8 cellular contexts compared by ENCODE assay signal in the genomic region with DNA sequence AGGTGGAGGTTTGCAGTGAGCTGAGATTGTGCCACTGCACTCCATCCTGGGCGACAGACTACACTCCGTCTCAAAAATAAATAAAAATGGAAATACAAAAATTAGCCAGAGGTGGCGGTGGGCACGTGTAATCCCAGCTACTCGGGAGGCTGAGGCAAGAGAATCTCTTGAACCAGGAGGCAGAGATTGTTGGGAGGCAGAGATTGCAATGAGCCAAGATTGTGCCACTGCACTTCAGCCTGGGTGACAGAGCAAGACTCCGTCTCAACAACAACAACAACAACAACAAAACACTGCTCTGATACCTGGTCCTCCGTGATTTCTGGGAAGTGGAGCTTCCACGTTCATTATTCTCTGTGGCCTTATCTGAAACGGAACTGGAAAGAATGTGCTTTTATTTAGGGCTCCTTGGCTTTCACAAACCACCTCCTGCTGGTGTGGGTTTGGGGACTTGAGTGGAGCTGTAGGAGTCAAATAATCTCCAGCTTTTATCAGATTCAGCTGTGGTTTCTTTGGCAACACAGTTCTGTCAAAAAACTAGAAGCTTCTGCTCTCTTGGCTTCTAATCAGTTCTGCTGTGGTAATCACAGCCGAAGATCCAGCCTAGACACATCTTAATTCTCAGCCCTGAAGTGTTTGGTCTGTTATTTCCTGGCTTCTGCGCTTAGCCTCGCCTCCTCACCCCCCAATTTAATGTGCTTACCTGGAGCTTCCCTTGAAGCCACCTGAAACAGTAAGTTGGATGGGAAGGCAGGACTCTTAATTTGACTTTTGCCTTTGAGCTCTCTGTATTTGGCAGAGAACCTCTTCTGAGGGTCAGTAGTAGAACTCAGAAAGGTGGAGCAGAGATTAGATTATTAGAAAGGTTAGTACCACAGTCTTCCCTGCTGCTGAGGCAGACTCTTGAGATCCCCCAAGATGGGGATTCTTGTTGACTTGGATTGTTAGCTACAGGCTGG. TPM values are rescaled to one million over a fixed set of nuclear protein-coding genes. Genes with fewer than 3 reads are reported as not detected.
DNase-seq lines count a peak whose midpoint lies in the region; ATAC-seq and TF ChIP-seq lines count a peak whose summit lies in the region.

No MANE protein-coding gene starts in this region.

- intact Hi-C loops in uterus (cut with DNase I; ENCODE audit: low total_unique reads): no loop called here

- H3K36me3 ChIP-seq in uterus: no peaks in the 10 kb centered on the region

- peak overlapping the region; percentile 31 to 47 for H3K27ac ChIP-seq in uterus

- H3K9me3 ChIP-seq in uterus: no peaks in the 10 kb centered on the region

- no peak for DNase-seq in activated naive CD4-positive, alpha-beta T cell treated with anti-CD3 and anti-CD28 coated beads, Interleukin-2, amount 50 U/mL, for 16 hours
- DNase-seq in activated naive CD8-positive, alpha-beta T cell treated with anti-CD3 and anti-CD28 coated beads, Interleukin-2, amount 10 ng/mL, durations not matched to agents 7 days and 5 days: no peak
- DNase-seq in memory B cell (ENCODE audit: low spot score in 2 of 2): no peak
- DNase-seq in uterus: no peak
- DNase-seq in NCI-H446 (lab: John Stamatoyannopoulos, UW): no peak

- no peak for TF ChIP-seq CTCF in uterus (IDR thresholded peaks at IDR 0.05)

- H3K4me3 ChIP-seq in uterus: no peak overlapping the region

- H3K27me3 ChIP-seq in uterus: no peaks in the 10 kb centered on the region

- H3K4me3 Mint-ChIP-seq in activated naive CD4-positive, alpha-beta T cell treated with anti-CD3 and anti-CD28 coated beads, Interleukin-2, amount 50 U/mL, for 24 hours: peak overlapping the region; percentile 49
- H3K4me3 Mint-ChIP-seq in activated naive CD8-positive, alpha-beta T cell treated with anti-CD3 and anti-CD28 coated beads, Interleukin-2, amount 10 ng/mL, durations not matched to agents 7 days and 5 days: peak overlapping the region; percentile 6
- H3K4me3 Mint-ChIP-seq in memory B cell: no peak overlapping the region

- peaks cover 56% of the 10 kb centered on the region for H3K4me1 Mint-ChIP-seq in activated naive CD4-positive, alpha-beta T cell treated with anti-CD3 and anti-CD28 coated beads, Interleukin-2, amount 50 U/mL, for 24 hours
- peaks cover 36% of the 10 kb centered on the region for H3K4me1 Mint-ChIP-seq in activated naive CD8-positive, alpha-beta T cell treated with anti-CD3 and anti-CD28 coated beads, Interleukin-2, amount 10 ng/mL, durations not matched to agents 7 days and 5 days
- peaks cover 35% of the 10 kb centered on the region for H3K4me1 Mint-ChIP-seq in memory B cell

- TF ChIP-seq POLR2A in uterus (IDR thresholded peaks at IDR 0.05): no peak

- peak overlapping the region; percentile 90 for H3K27ac Mint-ChIP-seq in activated naive CD4-positive, alpha-beta T cell treated with anti-CD3 and anti-CD28 coated beads, Interleukin-2, amount 50 U/mL, for 24 hours
- peak overlapping the region; percentile 77 for H3K27ac Mint-ChIP-seq in activated naive CD8-positive, alpha-beta T cell treated with anti-CD3 and anti-CD28 coated beads, Interleukin-2, amount 10 ng/mL, durations not matched to agents 7 days and 5 days
- peak overlapping the region; percentile 55 for H3K27ac Mint-ChIP-seq in memory B cell

- no peaks in the 10 kb centered on the region for H3K27me3 Mint-ChIP-seq in activated naive CD4-positive, alpha-beta T cell treated with anti-CD3 and anti-CD28 coated beads, Interleukin-2, amount 50 U/mL, for 24 hours
- H3K27me3 Mint-ChIP-seq in activated naive CD8-positive, alpha-beta T cell treated with anti-CD3 and anti-CD28 coated beads, Interleukin-2, amount 10 ng/mL, durations not matched to agents 7 days and 5 days: no peaks in the 10 kb centered on the region
- H3K27me3 Mint-ChIP-seq in memory B cell: no peaks in the 10 kb centered on the region

- POLR2A ChIA-PET in activated naive CD8-positive, alpha-beta T cell treated with anti-CD3 and anti-CD28 coated beads, Interleukin-2, amount 10 ng/mL, durations not matched to agents 7 days and 5 days (lab: Charles Lee): interaction anchor here (0.7 to 1.9 kb wide), 9 partner anchors 9 to 62 kb away, joined by 3 to 13 read pairs (median 5); partner anchors contain the start of genes TATDN2 and VHL

- no peaks in the 10 kb centered on the region for H3K9me3 Mint-ChIP-seq in activated naive CD4-positive, alpha-beta T cell treated with anti-CD3 and anti-CD28 coated beads, Interleukin-2, amount 50 U/mL, for 24 hours
- H3K9me3 Mint-ChIP-seq in activated naive CD8-positive, alpha-beta T cell treated with anti-CD3 and anti-CD28 coated beads, Interleukin-2, amount 10 ng/mL, durations not matched to agents 7 days and 5 days: no peaks in the 10 kb centered on the region
- no peaks in the 10 kb centered on the region for H3K9me3 Mint-ChIP-seq in memory B cell

- ATAC-seq in activated naive CD8-positive, alpha-beta T cell treated with anti-CD3 and anti-CD28 coated beads, Interleukin-2, amount 10 ng/mL, durations not matched to agents 7 days and 5 days (ENCODE audit: low read depth): peak; percentile 64
- ATAC-seq in memory B cell (ENCODE audit: low read depth) (no peak), HG02870 (IDR thresholded peaks at IDR 0.05; ENCODE audit: unreplicated experiment) (no peak), HG02938 (IDR thresholded peaks at IDR 0.05; ENCODE audit: unreplicated experiment) (no peak)

- peaks cover 0 to 4% of the 10 kb centered on the region in 2 donors for H3K4me1 ChIP-seq in uterus

- peaks cover 7% of the 10 kb centered on the region for H3K36me3 Mint-ChIP-seq in activated naive CD4-positive, alpha-beta T cell treated with anti-CD3 and anti-CD28 coated beads, Interleukin-2, amount 50 U/mL, for 24 hours
- peaks cover 1% of the 10 kb centered on the region for H3K36me3 Mint-ChIP-seq in activated naive CD8-positive, alpha-beta T cell treated with anti-CD3 and anti-CD28 coated beads, Interleukin-2, amount 10 ng/mL, durations not matched to agents 7 days and 5 days
- peaks cover 20% of the 10 kb centered on the region for H3K36me3 Mint-ChIP-seq in memory B cell

RNA-seq across cellular contexts. Expression of gene IRAK2, which starts 21.4 kb away (rescaled TPM):
- 1 to 10 TPM; 3.5 to 3.7 TPM for total RNA-seq in activated naive CD8-positive, alpha-beta T cell treated with anti-CD3 and anti-CD28 coated beads, Interleukin-2, amount 10 ng/mL, durations not matched to agents 7 days and 5 days
- total RNA-seq in uterus: 1 to 10 TPM in 3 of 4 donors, under 1 TPM in 1; 0.29 to 8.7 (median 3.7) TPM

RNA-seq across cellular contexts. Expression of gene VHL, which starts 44.5 kb away (rescaled TPM):
- 10 to 100 TPM; 66.5 to 68.1 TPM for total RNA-seq in activated naive CD8-positive, alpha-beta T cell treated with anti-CD3 and anti-CD28 coated beads, Interleukin-2, amount 10 ng/mL, durations not matched to agents 7 days and 5 days
- total RNA-seq in uterus: 10 to 100 TPM; 14.6 to 73.7 (median 33.3) TPM
